21 cellular contexts compared by ENCODE assay signal in genomic region chr12:79964100-79964627, GRCh38.
"Had no signal": no experiment of that assay in that cellular context is flagged by ENCODE, and none has a peak within 500 bp of the region (broad histone marks: within the 10 kb centered on the region; RNA-seq: fewer than 3 reads in every experiment).

No MANE protein-coding gene starts in this region.

- DNase-seq: effector CD4-positive, alpha-beta T cell; endodermal cell; foreskin melanocyte; heart right ventricle; hypothalamus; kidney glomerular epithelial cell; naive thymus-derived CD4-positive, alpha-beta T cell; spleen; stimulated activated CD4-positive, alpha-beta T cell treated with anti-CD3 and anti-CD28 coated beads, Interleukin-15, amount 100 ng/mL, for 24 hours; stimulated activated CD4-positive, alpha-beta T cell treated with anti-CD3 and anti-CD28 coated beads, Interleukin-1b, Interleukin-23, amount 100 ng/mL, for 48 hours; stimulated activated CD4-positive, alpha-beta T cell treated with anti-CD3 and anti-CD28 coated beads, Interleukin-4, amount 100 ng/mL, for 4 hours; stimulated activated naive B cell treated with anti-CD40 and anti-IgM and Interleukin-4, amounts not matched to agents 10 μg/mL and 1 μg/mL and 100 μg/mL, for 72 hours; stimulated activated naive CD8-positive, alpha-beta T cell treated with anti-CD3 and anti-CD28 coated beads, Interleukin-15, amount 100 ng/mL, for 72 hours; testis; upper lobe of right lung had no signal

- H3K36me3 Mint-ChIP-seq: stimulated activated naive B cell treated with anti-CD40 and anti-IgM and Interleukin-4, amounts not matched to agents 10 μg/mL and 1 μg/mL and 100 μg/mL, for 72 hours had no signal

- H3K27ac Mint-ChIP-seq: endodermal cell; naive thymus-derived CD4-positive, alpha-beta T cell; stimulated activated naive B cell treated with anti-CD40 and anti-IgM and Interleukin-4, amounts not matched to agents 10 μg/mL and 1 μg/mL and 100 μg/mL, for 72 hours; stimulated activated naive CD8-positive, alpha-beta T cell treated with anti-CD3 and anti-CD28 coated beads, Interleukin-15, amount 100 ng/mL, for 72 hours had no signal

- H3K27ac ChIP-seq: coronary artery, heart right ventricle, neutrophil, spleen, testis, tibial nerve, upper lobe of right lung had no signal

- FAIRE-seq: endothelial cell of umbilical vein, islet of Langerhans had no signal

- H3K4me3 Mint-ChIP-seq: endodermal cell; naive thymus-derived CD4-positive, alpha-beta T cell; stimulated activated naive B cell treated with anti-CD40 and anti-IgM and Interleukin-4, amounts not matched to agents 10 μg/mL and 1 μg/mL and 100 μg/mL, for 72 hours; stimulated activated naive CD8-positive, alpha-beta T cell treated with anti-CD3 and anti-CD28 coated beads, Interleukin-15, amount 100 ng/mL, for 72 hours had no signal

- H3K36me3 ChIP-seq: heart right ventricle, neutrophil, spleen, tibial nerve, upper lobe of right lung had no signal

- H3K4me1 ChIP-seq: spleen, testis, upper lobe of right lung had no signal

- H3K4me1 Mint-ChIP-seq: endodermal cell; stimulated activated naive B cell treated with anti-CD40 and anti-IgM and Interleukin-4, amounts not matched to agents 10 μg/mL and 1 μg/mL and 100 μg/mL, for 72 hours; stimulated activated naive CD8-positive, alpha-beta T cell treated with anti-CD3 and anti-CD28 coated beads, Interleukin-15, amount 100 ng/mL, for 72 hours had no signal

- H3K27me3 ChIP-seq: heart right ventricle, neutrophil, spleen, testis, tibial nerve, upper lobe of right lung had no signal

- ATAC-seq: heart right ventricle; naive thymus-derived CD4-positive, alpha-beta T cell; sciatic nerve; stimulated activated naive B cell treated with anti-CD40 and anti-IgM and Interleukin-4, amounts not matched to agents 10 μg/mL and 1 μg/mL and 100 μg/mL, for 72 hours; stimulated activated naive CD8-positive, alpha-beta T cell treated with anti-CD3 and anti-CD28 coated beads, Interleukin-15, amount 100 ng/mL, for 72 hours; upper lobe of right lung had no signal

- H3K9me3 ChIP-seq: heart right ventricle, neutrophil, spleen, testis, tibial nerve, upper lobe of right lung had no signal

- H3K4me3 ChIP-seq: coronary artery, heart right ventricle, spleen, testis, tibial nerve, upper lobe of right lung had no signal
